Comparison of ENCODE assay signal across 35 cellular contexts in the genomic region with DNA sequence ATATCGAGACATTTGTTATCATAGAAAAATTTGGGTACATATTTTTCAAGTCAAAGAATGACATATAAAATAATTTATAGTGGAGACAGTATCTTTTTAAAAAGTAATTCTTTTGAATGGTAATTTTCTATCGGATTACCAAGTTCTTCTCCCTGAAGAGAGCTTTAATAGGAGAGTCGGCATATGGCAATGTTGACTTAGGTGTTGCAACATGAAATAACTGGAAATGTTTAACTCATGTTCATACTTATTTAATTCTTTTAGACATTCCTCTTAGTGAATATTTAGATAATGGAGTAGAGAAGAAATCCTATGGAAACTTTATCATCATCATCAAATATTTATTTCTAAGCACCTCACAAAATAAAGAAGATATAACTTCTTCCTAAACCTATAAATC.
"Had no signal": no experiment of that assay in that cellular context is flagged by ENCODE, and none has a peak within 500 bp of the region (broad histone marks: within the 10 kb centered on the region; RNA-seq: fewer than 3 reads in every experiment).

No MANE protein-coding gene starts in this region.

- ATAC-seq: activated naive CD4-positive, alpha-beta T cell treated with anti-CD3 and anti-CD28 coated beads, Interleukin-2, amount 50 U/mL, for 72 hours; activated T-cell treated with anti-CD3 and anti-CD28 coated beads, Interleukin-2, amount 50 U/mL, for 4 hours; PC-3 had no signal

- H3K4me1 Mint-ChIP-seq: activated B cell treated with CpG ODN at 0.5 μM for 24 hours, brain had no signal

- H3K4me3 ChIP-seq: adrenal gland, Peyer's patch, SJSA1 had no signal

- H3K27ac ChIP-seq: adrenal gland, KMS-11, Peyer's patch, SJSA1, VCaP had no signal

- H3K27me3 Mint-ChIP-seq: activated B cell treated with CpG ODN at 0.5 μM for 24 hours; activated CD4-positive, alpha-beta memory T cell treated with anti-CD3 and anti-CD28 coated beads for 36 hours had no signal

- DNase-seq: activated B cell treated with CpG ODN at 0.5 μM for 24 hours; activated CD4-positive, alpha-beta memory T cell treated with anti-CD3 and anti-CD28 coated beads for 36 hours; activated CD4-positive, alpha-beta T cell treated with anti-CD3 and anti-CD28 coated beads for 4 hours; activated CD4-positive, alpha-beta T cell treated with anti-CD3 and anti-CD28 coated beads, Interleukin-2, amount 50 U/mL, for 1 hour; activated CD4-positive, CD25-positive, alpha-beta regulatory T cell treated with anti-CD3 and anti-CD28 coated beads, Interleukin-2, amount 50 U/mL, for 72 hours; activated CD8-positive, alpha-beta memory T cell treated with anti-CD3 and anti-CD28 coated beads, Interleukin-2, amount 50 U/mL, for 4 hours; activated gamma-delta T cell treated with Interleukin-2 at 50 U/mL for 16 hours; activated naive CD4-positive, alpha-beta T cell treated with anti-CD3 and anti-CD28 coated beads for 36 hours; activated T-cell treated with anti-CD3 and anti-CD28 coated beads for 4 hours; activated T-cell treated with anti-CD3 and anti-CD28 coated beads, Interleukin-2, amount 50 U/mL, for 4 hours; adrenal gland; caudate nucleus; cerebellar nuclear complex; MM.1S; MV-4-11; NCI-H1092; NCI-H1436 treated with DMSO at 0.1 percent for 48 hours; NCI-H187 treated with DMSO at 0.1 percent for 48 hours; NCI-H2081; NCI-H510A treated with DMSO at 0.1 percent for 48 hours; NCI-H748 treated with DMSO at 0.1 percent for 48 hours; NK-92 treated with Interleukin-12 subunit alpha and Interleukin-12 subunit beta, amount 100 ng/mL, for 24 hours; PC-3; Peyer's patch; RPMI8226; SHP77 treated with DMSO at 0.1 percent for 48 hours; SK-N-SH had no signal

- H3K9me3 ChIP-seq: adrenal gland, Peyer's patch, SK-N-SH had no signal

- H3K27ac Mint-ChIP-seq: activated B cell treated with CpG ODN at 0.5 μM for 24 hours; activated CD4-positive, alpha-beta memory T cell treated with anti-CD3 and anti-CD28 coated beads for 36 hours; activated naive CD4-positive, alpha-beta T cell treated with anti-CD3 and anti-CD28 coated beads for 36 hours; activated naive CD4-positive, alpha-beta T cell treated with anti-CD3 and anti-CD28 coated beads, Interleukin-2, amount 50 U/mL, for 72 hours; activated T-helper 1 cell treated with anti-CD3 and anti-CD28 coated beads, Interleukin-12 subunit alpha, Interleukin-12 subunit beta, Interleukin-2, Interleukin-4 antibody, amounts not matched to agents 30 ng/mL and 10 ng/mL and 1 ng/mL, durations not matched to agents 14 hours and 24 hours and 36 hours; brain; T-helper 1 cell treated with Interleukin-12 subunit alpha and Interleukin-12 subunit beta and Interleukin-4 antibody, amounts not matched to agents 30 μg/mL and 1 μg/mL, for 36 hours had no signal

- H3K27me3 ChIP-seq: adrenal gland, Peyer's patch, SJSA1 had no signal

- H3K9me3 Mint-ChIP-seq: activated CD4-positive, alpha-beta memory T cell treated with anti-CD3 and anti-CD28 coated beads for 36 hours; activated naive CD4-positive, alpha-beta T cell treated with anti-CD3 and anti-CD28 coated beads for 36 hours; activated T-helper 1 cell treated with anti-CD3 and anti-CD28 coated beads, Interleukin-12 subunit alpha, Interleukin-12 subunit beta, Interleukin-2, Interleukin-4 antibody, amounts not matched to agents 30 ng/mL and 10 ng/mL and 1 ng/mL, durations not matched to agents 14 hours and 24 hours and 36 hours had no signal

- H3K4me3 Mint-ChIP-seq: activated B cell treated with CpG ODN at 0.5 μM for 24 hours; activated CD4-positive, alpha-beta memory T cell treated with anti-CD3 and anti-CD28 coated beads for 36 hours; activated naive CD4-positive, alpha-beta T cell treated with anti-CD3 and anti-CD28 coated beads for 36 hours; activated T-cell treated with anti-CD3 and anti-CD28 coated beads, Interleukin-2, amount 50 U/mL, for 4 hours; activated T-helper 1 cell treated with anti-CD3 and anti-CD28 coated beads, Interleukin-12 subunit alpha, Interleukin-12 subunit beta, Interleukin-2, Interleukin-4 antibody, amounts not matched to agents 30 ng/mL and 10 ng/mL and 1 ng/mL, durations not matched to agents 14 hours and 24 hours and 36 hours; brain; T-helper 1 cell treated with Interleukin-12 subunit alpha and Interleukin-12 subunit beta and Interleukin-4 antibody, amounts not matched to agents 30 μg/mL and 1 μg/mL, for 36 hours had no signal

- FAIRE-seq: bronchial epithelial cell had no signal

- H3K4me1 ChIP-seq: adrenal gland, Peyer's patch, SJSA1 had no signal

- H3K36me3 ChIP-seq: adrenal gland, Peyer's patch, SJSA1 had no signal
